ENCODE assay signal across 26 cellular contexts in genomic region chr17:29346462-29346861, GRCh38. TPM values are rescaled to one million over a fixed set of nuclear protein-coding genes. Genes with fewer than 3 reads are reported as not detected.
DNase-seq lines count a peak whose midpoint lies in the region; ATAC-seq, FAIRE-seq and TF ChIP-seq lines count a peak whose summit lies in the region.
"Had no signal": no experiment of that assay in that cellular context is flagged by ENCODE, and none has a peak within 500 bp of the region (broad histone marks: within the 10 kb centered on the region; RNA-seq: fewer than 3 reads in every experiment).

No MANE protein-coding gene starts in this region.

- H4K12ac ChIP-seq in trophoblast cell (ENCODE audit: low read depth, low read length): no peak overlapping the region

- H3K36me3 ChIP-seq in IMR-90 (ENCODE audit: control insufficient read depth, insufficient read depth, low read length) (no peaks in the 10 kb centered on the region), kidney (ENCODE audit: control insufficient read depth in 1 of 2, insufficient read depth in 2 of 2, low read length in 2 of 2) (no peaks in the 10 kb centered on the region), trophoblast cell (ENCODE audit: control insufficient read depth in 1 of 2, insufficient read depth in 2 of 2, low read length in 2 of 2) (no peaks in the 10 kb centered on the region)
- H3K36me3 ChIP-seq: BE2C, BLaER1 had no signal

- H4K20me1 ChIP-seq in IMR-90 (ENCODE audit: insufficient read depth, low read length): no peaks in the 10 kb centered on the region
- H4K20me1 ChIP-seq: BLaER1 had no signal

- H2BK120ac ChIP-seq in IMR-90 (ENCODE audit: low read depth, low read length): no peak overlapping the region
- peak overlapping the region; percentile 10 for H2BK120ac ChIP-seq in trophoblast cell (ENCODE audit: insufficient read depth, low read length, poor library complexity)

- H3K4me1 ChIP-seq in IMR-90 (ENCODE audit: control insufficient read depth, insufficient read depth, low read length) (no peaks in the 10 kb centered on the region), kidney (ENCODE audit: control insufficient read depth in 1 of 2, insufficient read depth in 1 of 2, low read depth in 1 of 2, low read length in 2 of 2) (no peaks in the 10 kb centered on the region), trophoblast cell (ENCODE audit: control insufficient read depth in 1 of 2, insufficient read depth in 2 of 2, low read length in 2 of 2) (no peaks in the 10 kb centered on the region)
- H3K4me1 ChIP-seq: BE2C had no signal

- no TSS peak for BruUV-seq in IMR-90 (replicated peaks; lab: Mats Ljungman, UMichigan)

- H3K14ac ChIP-seq in IMR-90 (replicated peaks; ENCODE audit: low read depth, low read length) (no peak overlapping the region), trophoblast cell (ENCODE audit: low read length) (peak overlapping the region; percentile 28)

- H4K8ac ChIP-seq in IMR-90 (ENCODE audit: low read depth in 2 of 2, low read length in 2 of 2): no peak overlapping the region
- no peak overlapping the region for H4K8ac ChIP-seq in trophoblast cell (ENCODE audit: low read depth, low read length)

- POLR2A ChIA-PET in IMR-90 (lab: Charles Lee; ENCODE audit: unreplicated experiment): no interaction called here

- H3K23ac ChIP-seq in IMR-90 (ENCODE audit: low read depth, low read length) (no peak overlapping the region), trophoblast cell (ENCODE audit: low read length) (no peak overlapping the region)

- H4K91ac ChIP-seq in IMR-90 (ENCODE audit: insufficient read depth, low read depth, low read length) (no peak overlapping the region), trophoblast cell (ENCODE audit: low read depth, low read length) (peak overlapping the region; percentile 55)

- H3K4ac ChIP-seq in IMR-90 (ENCODE audit: low read depth, low read length) (no peak overlapping the region), trophoblast cell (ENCODE audit: low read depth, low read length) (no peak overlapping the region)

- H3K4me2 ChIP-seq in IMR-90 (ENCODE audit: low read depth, low read length): no peak overlapping the region
- H3K4me2 ChIP-seq in trophoblast cell (ENCODE audit: low read length): no peak overlapping the region
- H3K4me2 ChIP-seq: BLaER1 had no signal

- no peaks in the 10 kb centered on the region for H3K9me1 ChIP-seq in IMR-90 (ENCODE audit: insufficient read depth, low read length)

- H3K79me2 ChIP-seq in trophoblast cell (ENCODE audit: control insufficient read depth, insufficient read depth, low read length, poor library complexity): no peaks in the 10 kb centered on the region

- no peak overlapping the region for H2BK5ac ChIP-seq in IMR-90 (ENCODE audit: low read depth, low read length, poor library complexity, severe bottlenecking)
- peak overlapping the region; percentile 28 for H2BK5ac ChIP-seq in trophoblast cell (ENCODE audit: low read depth, low read length, poor library complexity)

- no peak overlapping the region for H3K56ac ChIP-seq in IMR-90 (ENCODE audit: extremely low read depth, insufficient read depth, low read length)

- in situ Hi-C loops in IMR-90 (cut with MboI; ENCODE audit: low sequenced_read_pairs): loop anchor here (25.0 kb wide), 1 partner anchor 716 kb away; no protein-coding TSS in a partner anchor

- H3K27me3 ChIP-seq in IMR-90 (ENCODE audit: control insufficient read depth, insufficient read depth, low read length) (peaks cover 13% of the 10 kb centered on the region), trophoblast cell (ENCODE audit: insufficient read depth, low read length) (no peaks in the 10 kb centered on the region)
- H3K27me3 ChIP-seq: BE2C, BLaER1 had no signal

- no peak overlapping the region for H2BK20ac ChIP-seq in IMR-90 (ENCODE audit: low read depth, low read length)

- intact Hi-C loops in IMR-90 (cut with micrococcal nuclease) (loop anchor here (5.0 kb wide), 1 partner anchor 49 kb away; no protein-coding TSS in a partner anchor), kidney (cut with DNase I) (no loop called here)

- no peak for FAIRE-seq in kidney (lab: Jason Lieb, UNC)
- FAIRE-seq: A204.1, GM12878, GM12892, GM18507, GM19239 had no signal

- H3K79me1 ChIP-seq in IMR-90 (ENCODE audit: low read depth in 1 of 2, low read length in 2 of 2) (no peaks in the 10 kb centered on the region), trophoblast cell (ENCODE audit: low read length) (peaks cover 3% of the 10 kb centered on the region)

- H2AFZ ChIP-seq in IMR-90 (replicated peaks; ENCODE audit: low read length, poor library complexity): peak overlapping the region; percentile 58
- H2AFZ ChIP-seq in trophoblast cell (ENCODE audit: insufficient read depth, low read length, poor library complexity): no peak overlapping the region

- H4K5ac ChIP-seq in IMR-90 (ENCODE audit: low read depth, low read length): no peak overlapping the region

- no peak overlapping the region for H2BK12ac ChIP-seq in trophoblast cell (ENCODE audit: low read length)

- TF ChIP-seq RAD21 in IMR-90 (IDR thresholded peaks at IDR 0.05; ENCODE audit: low read length): no peak

- TF ChIP-seq POLR2A in IMR-90 (IDR thresholded peaks at IDR 0.05; ENCODE audit: low read depth, low read length): no peak

- H2AK5ac ChIP-seq in IMR-90 (ENCODE audit: low read depth, low read length) (no peak overlapping the region), trophoblast cell (ENCODE audit: low read length) (peak overlapping the region; percentile 49)

- H3K27ac ChIP-seq in IMR-90 (ENCODE audit: insufficient read depth, low read length) (no peak overlapping the region), kidney (ENCODE audit: low read depth in 2 of 2, low read length in 2 of 2) (no peak overlapping the region), trophoblast cell (ENCODE audit: low read depth, low read length) (no peak overlapping the region)
- H3K27ac ChIP-seq: BLaER1 had no signal

- H3K18ac ChIP-seq in IMR-90 (ENCODE audit: low read depth, low read length) (no peak overlapping the region), trophoblast cell (ENCODE audit: low read length) (peak overlapping the region; percentile 27)

- H2BK15ac ChIP-seq in IMR-90 (ENCODE audit: low read depth, low read length): no peak overlapping the region

- ATAC-seq in IMR-90 (ENCODE audit: low read depth): no peak
- no peak for ATAC-seq in GM18858 (IDR thresholded peaks at IDR 0.05; ENCODE audit: unreplicated experiment)
- ATAC-seq: GM12878 had no signal

- H3K4me3 ChIP-seq in IMR-90 (ENCODE audit: insufficient read depth, low read depth, low read length): no peak overlapping the region
- H3K4me3 ChIP-seq in kidney (ENCODE audit: low read length in 2 of 2): no peak overlapping the region
- no peak overlapping the region for H3K4me3 ChIP-seq in trophoblast cell (ENCODE audit: low read depth, low read length)
- H3K4me3 ChIP-seq: BLaER1, GM12878 had no signal

- H3K9ac ChIP-seq in IMR-90 (ENCODE audit: low read depth, low read length) (no peak overlapping the region), kidney (ENCODE audit: low read length in 2 of 2) (no peak overlapping the region), trophoblast cell (ENCODE audit: low read length) (no peak overlapping the region)
- H3K9ac ChIP-seq: BLaER1 had no signal

- CTCF ChIA-PET in IMR-90 (lab: Yijun Ruan, JAX): no interaction called here

- no peak for TF ChIP-seq CTCF in IMR-90 (conservative IDR thresholded peaks at IDR 0.05; ENCODE audit: low read depth, low read length)
- TF ChIP-seq CTCF in kidney (IDR thresholded peaks at IDR 0.05; ENCODE audit: borderline replicate concordance, extremely low read depth, insufficient read depth): no peak

- dilution Hi-C loops in IMR-90 (cut with HindIII; ENCODE audit: low sequenced_read_pairs, unreplicated experiment): no loop called here

- H2AK9ac ChIP-seq in IMR-90 (replicated peaks; ENCODE audit: low read depth, low read length, poor library complexity): no peak overlapping the region

- H3K9me3 ChIP-seq in IMR-90 (ENCODE audit: control insufficient read depth, insufficient read depth, low read length) (no peaks in the 10 kb centered on the region), kidney (ENCODE audit: control insufficient read depth in 1 of 2, low read length in 2 of 2) (no peaks in the 10 kb centered on the region), trophoblast cell (ENCODE audit: insufficient read depth, low read depth, low read length) (no peaks in the 10 kb centered on the region)
- H3K9me3 ChIP-seq: BE2C, BLaER1 had no signal

- no CpG with 5 or more reads among the region's 6 CpGs for WGBS in IMR-90 (ENCODE audit: extremely low coverage in 2 of 2, insufficient read length in 1 of 2), 2 experiments
- WGBS in trophoblast cell (ENCODE audit: extremely low coverage, insufficient coverage, insufficient read length): no CpG with 5 or more reads among the region's 6 CpGs

- DNase-seq in IMR-90 (no peak), kidney (peak; percentile 35), trophoblast cell (no peak), SHP77 treated with DMSO at 0.1 percent for 48 hours (lab: John Stamatoyannopoulos, UW) (no peak)
- DNase-seq: 8988T; ACHN; BE2C; C1 segment of cervical spinal cord; CD4-positive, alpha-beta memory T cell; CD4-positive, CD25-positive, alpha-beta regulatory T cell; CD8-positive, alpha-beta memory T cell; COR-L47; DMS 273 treated with DMSO at 0.1 percent for 48 hours; DMS153; DMS53; DMS79; DND-41; EL; GDM1 had no signal

TF ChIP-seq in IMR-90, 13 proteins besides CTCF, POLR2A, EP300 and RAD21 (continues in another document):
- TF ChIP-seq SMC3 (IDR thresholded peaks at IDR 0.05; ENCODE audit: low read depth, low read length) (no peak), RFX5 (IDR thresholded peaks at IDR 0.05; ENCODE audit: low read depth, low read length) (no peak)

RNA-seq across cellular contexts. Expression of gene TAOK1, which starts 43.7 kb away (rescaled TPM):
- 69.7 and 91.8 TPM in 2 replicates for total RNA-seq in IMR-90 (2012; rRNA removed)
- 8.1 and 9.8 TPM in 2 replicates for polyA plus RNA-seq in IMR-90 (2012; rRNA removed)
- polyA plus RNA-seq in IMR-90 (2012; cell fraction: cytosol; rRNA removed): 1.4 and 2.0 TPM in 2 replicates
- polyA plus RNA-seq in IMR-90 (2012; cell fraction: nucleus; rRNA removed; ENCODE audit: low replicate concordance): 2.2 and 16.0 TPM in 2 replicates
- total RNA-seq in kidney: 74.9 TPM
- polyA plus RNA-seq in kidney (ENCODE audit: insufficient read depth, low read depth, low replicate concordance): 5.0 TPM
- 24.7 and 29.0 TPM in 2 replicates for polyA plus RNA-seq in trophoblast cell (2013)

RNA-seq across cellular contexts. Expression of gene NUFIP2, which starts 52.5 kb away (rescaled TPM):
- total RNA-seq in IMR-90 (2012; rRNA removed) (25.6 and 38.9 TPM in 2 replicates), kidney (52.3 TPM)
- polyA plus RNA-seq in IMR-90 (2012; rRNA removed) (7.8 and 8.9 TPM in 2 replicates), kidney (ENCODE audit: insufficient read depth, low read depth, low replicate concordance) (7.6 TPM)
- 1.3 and 10.4 TPM in 2 replicates for polyA plus RNA-seq in IMR-90 (2012; cell fraction: cytosol; rRNA removed)
- polyA plus RNA-seq in IMR-90 (2012; cell fraction: nucleus; rRNA removed; ENCODE audit: low replicate concordance): 17.2 and 31.8 TPM in 2 replicates
- polyA plus RNA-seq in trophoblast cell (2013): 107 and 111 TPM in 2 replicates
